In the genomic region with DNA sequence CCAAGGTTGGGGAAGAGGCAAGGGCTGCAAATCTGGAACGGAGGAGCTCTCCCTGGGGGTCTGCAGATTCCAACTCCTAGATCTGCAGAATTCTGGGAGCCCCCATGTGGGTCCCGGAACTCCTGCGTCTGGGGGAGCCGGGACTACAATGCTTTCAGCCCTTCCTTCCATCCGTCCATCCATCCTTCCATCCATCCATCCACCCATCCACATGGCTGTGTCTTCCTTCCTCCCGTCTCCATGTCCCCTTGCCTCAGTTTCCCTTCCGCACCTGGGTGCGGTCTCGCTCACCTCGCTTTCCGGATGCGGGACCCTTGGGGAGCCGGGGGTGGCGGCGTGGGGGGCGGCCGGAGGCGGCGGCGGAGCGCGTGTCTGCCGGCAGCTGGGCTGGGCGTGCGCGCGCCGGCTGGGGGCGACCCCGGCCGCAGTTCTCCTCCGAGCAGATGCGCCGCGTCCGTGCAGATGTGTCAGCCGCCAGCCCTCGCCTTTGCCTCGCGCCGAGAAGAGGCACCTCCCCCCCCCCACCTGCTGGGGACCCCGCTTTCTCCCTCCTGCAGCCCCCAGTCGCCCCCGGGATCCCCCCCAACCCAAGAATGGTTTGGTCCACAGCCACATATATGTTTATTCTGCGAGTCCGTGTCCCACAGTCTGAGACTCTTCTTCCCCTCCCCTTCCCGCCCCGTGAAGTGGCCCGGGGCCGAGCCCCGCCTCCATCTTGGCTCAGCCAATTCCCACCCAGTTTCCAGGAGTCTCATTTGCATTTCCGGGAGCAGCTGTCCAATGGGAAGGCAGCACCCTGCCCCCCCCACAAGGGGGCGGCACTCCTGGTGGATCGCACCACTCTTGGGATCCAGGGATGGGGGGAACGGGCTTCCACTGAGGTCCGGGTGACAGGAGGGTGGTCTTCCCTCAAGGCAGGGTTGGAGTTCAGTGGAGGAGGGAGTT, we compare ENCODE assay signal across 9 cellular contexts. TPM values are rescaled to one million over a fixed set of nuclear protein-coding genes. Genes with fewer than 3 reads are reported as not detected.
DNase-seq lines count a peak whose midpoint lies in the region; ATAC-seq, FAIRE-seq and TF ChIP-seq lines count a peak whose summit lies in the region.
"Had no signal": no experiment of that assay in that cellular context is flagged by ENCODE, and none has a peak within 500 bp of the region (broad histone marks: within the 10 kb centered on the region; RNA-seq: fewer than 3 reads in every experiment).

No MANE protein-coding gene starts in this region.

- TF ChIP-seq POLR2A in H54 (IDR thresholded peaks at IDR 0.05; ENCODE audit: low read depth, low read length), result no peak

- peak; percentile 83 for DNase-seq in 8988T
- peak; percentile 96 for DNase-seq in H54 (ENCODE audit: insufficient read length, low spot score)
- peak; percentile 96 for DNase-seq in NCI-H748 treated with DMSO at 0.1 percent for 48 hours (lab: John Stamatoyannopoulos, UW)
- DNase-seq in Right ventricle myocardium superior, result peak; percentile 75
- DNase-seq in osteocyte (ENCODE audit: extremely low spot score, unreplicated experiment), result peak; percentile 89

- intact Hi-C loops in Right ventricle myocardium superior (cut with DNase I), result no loop called here

- TF ChIP-seq CTCF in osteocyte (IDR thresholded peaks at IDR 0.05), result peak; percentile 14

- no peak for FAIRE-seq in H54 (lab: Jason Lieb, UNC)

- H3K4me3 Mint-ChIP-seq in activated naive CD8-positive, alpha-beta T cell, result peak overlapping the region; percentile 60
- no peak overlapping the region for H3K4me3 Mint-ChIP-seq in osteocyte (ENCODE audit: unreplicated experiment)

- peaks cover 8% of the 10 kb centered on the region for H3K4me1 Mint-ChIP-seq in activated naive CD8-positive, alpha-beta T cell (ENCODE audit: low read depth)
- H3K4me1 Mint-ChIP-seq in osteocyte (ENCODE audit: unreplicated experiment), result peaks cover 11% of the 10 kb centered on the region

- peak; percentile 80 for ATAC-seq in Right ventricle myocardium superior (ENCODE audit: poor library complexity)
- no peak for ATAC-seq in HG02852 (IDR thresholded peaks at IDR 0.05; ENCODE audit: unreplicated experiment)
- no peak for ATAC-seq in HG02759 (IDR thresholded peaks at IDR 0.05; ENCODE audit: unreplicated experiment)

- peaks cover 7% of the 10 kb centered on the region for H3K36me3 Mint-ChIP-seq in activated naive CD8-positive, alpha-beta T cell
- H3K36me3 Mint-ChIP-seq in osteocyte (ENCODE audit: unreplicated experiment), result peaks cover 9% of the 10 kb centered on the region

- H3K27me3 Mint-ChIP-seq in activated naive CD8-positive, alpha-beta T cell, result peaks cover 3% of the 10 kb centered on the region
- H3K27me3 Mint-ChIP-seq in osteocyte (ENCODE audit: unreplicated experiment), result peaks cover 12% of the 10 kb centered on the region

- no peak overlapping the region for H3K27ac Mint-ChIP-seq in activated naive CD8-positive, alpha-beta T cell
- no peak overlapping the region for H3K27ac Mint-ChIP-seq in osteocyte (ENCODE audit: unreplicated experiment)

- H3K9me3 Mint-ChIP-seq in activated naive CD8-positive, alpha-beta T cell (ENCODE audit: low read depth), result no peaks in the 10 kb centered on the region
- no peaks in the 10 kb centered on the region for H3K9me3 Mint-ChIP-seq in osteocyte (ENCODE audit: unreplicated experiment)
- H3K9me3 Mint-ChIP-seq: stimulated activated naive CD8-positive, alpha-beta T cell treated with anti-CD3 and anti-CD28 coated beads, Interleukin-15, Interleukin-2, amounts not matched to agents 100 ng/mL and 50 ng/mL, for 24 hours had no signal

RNA-seq across cellular contexts. Expression of gene ISOC2, which starts 8.8 kb away (rescaled TPM):
- 48.9 TPM for total RNA-seq in Right ventricle myocardium superior
- 37.0 and 39.8 TPM in 2 replicates for total RNA-seq in osteocyte

RNA-seq across cellular contexts. Expression of gene SHISA7, which starts 9.6 kb away (rescaled TPM):
- total RNA-seq in Right ventricle myocardium superior (not detected), osteocyte (not detected in 2 replicates)

RNA-seq across cellular contexts. Expression of gene C19orf85, which starts 11.9 kb away (rescaled TPM):
- total RNA-seq in Right ventricle myocardium superior (not detected), osteocyte (not detected in 2 replicates)

RNA-seq across cellular contexts. Expression of gene ZNF628, which starts 23.8 kb away (rescaled TPM):
- total RNA-seq in Right ventricle myocardium superior (4.7 TPM), osteocyte (10.4 and 11.6 TPM in 2 replicates)

RNA-seq across cellular contexts. Expression of gene NAT14, which starts 32.3 kb away (rescaled TPM):
- 2.9 TPM for total RNA-seq in Right ventricle myocardium superior
- 54.2 and 58.2 TPM in 2 replicates for total RNA-seq in osteocyte
